ENCODE assay signal across 29 cellular contexts in the genomic region with DNA sequence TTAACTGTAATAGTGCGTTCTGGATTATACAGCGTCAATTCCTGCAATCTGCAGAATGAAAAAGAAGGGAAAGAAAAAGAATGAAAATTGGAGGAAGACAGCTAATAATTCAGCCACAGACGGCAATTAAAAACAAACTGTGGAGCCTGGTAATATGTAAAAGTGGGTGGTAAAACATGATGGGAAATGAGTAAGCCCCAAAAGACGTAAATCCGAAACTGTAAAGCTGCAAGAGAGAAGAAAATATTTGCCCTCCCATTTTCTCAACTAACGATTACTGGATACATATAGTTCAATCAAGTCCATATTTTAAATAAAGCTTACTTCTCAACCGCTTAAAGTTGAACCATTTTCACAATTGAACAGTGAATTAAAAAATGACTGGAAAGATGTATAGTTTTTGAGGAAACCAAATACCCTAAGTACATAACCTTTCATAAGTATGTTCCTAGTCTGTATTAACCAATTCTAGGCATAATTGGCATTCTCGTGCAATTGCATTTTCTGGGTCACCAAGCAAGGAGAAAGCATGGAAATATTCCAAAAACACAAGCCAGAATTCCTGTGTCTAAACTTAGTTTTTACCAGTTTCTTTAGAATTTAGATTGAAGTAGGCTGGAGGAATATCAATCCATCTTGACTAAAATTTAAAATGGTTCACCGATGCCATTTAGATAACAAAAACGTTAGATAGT. TPM values are rescaled to one million over a fixed set of nuclear protein-coding genes. Genes with fewer than 3 reads are reported as not detected.
DNase-seq lines count a peak whose midpoint lies in the region; ATAC-seq and TF ChIP-seq lines count a peak whose summit lies in the region.
"Had no signal": no experiment of that assay in that cellular context is flagged by ENCODE, and none has a peak within 500 bp of the region (broad histone marks: within the 10 kb centered on the region; RNA-seq: fewer than 3 reads in every experiment).

No MANE protein-coding gene starts in this region.

- in situ Hi-C loops in astrocyte of the cerebellum (cut with HindIII; ENCODE audit: low sequenced_read_pairs) = no loop called here

- H3K36me3 Mint-ChIP-seq in nephron progenitor cell (ENCODE audit: low read depth) (peaks cover 88% of the 10 kb centered on the region), progenitor cell of endocrine pancreas (ENCODE audit: insufficient read depth) (peaks cover 39% of the 10 kb centered on the region)
- peaks cover 0 to 4% (median 0%) of the 10 kb centered on the region in 3 donors for H3K36me3 Mint-ChIP-seq in CD8-positive, alpha-beta memory T cell

- H3K9me3 Mint-ChIP-seq in nephron progenitor cell (no peaks in the 10 kb centered on the region), progenitor cell of endocrine pancreas (ENCODE audit: low read depth) (no peaks in the 10 kb centered on the region)
- H3K9me3 Mint-ChIP-seq in CD8-positive, alpha-beta memory T cell = peaks cover 0 to 3% (median 0%) of the 10 kb centered on the region in 5 donors

- no peaks in the 10 kb centered on the region for H3K9me3 ChIP-seq in BLaER1
- no peaks in the 10 kb centered on the region for H3K9me3 ChIP-seq in CD8-positive, alpha-beta memory T cell (ENCODE audit: low read length)
- H3K9me3 ChIP-seq: A549, adrenal gland, BE2C, esophagus muscularis mucosa, gastroesophageal sphincter, upper lobe of left lung had no signal

- no peaks in the 10 kb centered on the region for H3K36me3 ChIP-seq in BLaER1
- H3K36me3 ChIP-seq in CD8-positive, alpha-beta memory T cell (ENCODE audit: insufficient read depth, low read length) = no peaks in the 10 kb centered on the region
- H3K36me3 ChIP-seq: adrenal gland, esophagus muscularis mucosa, gastroesophageal sphincter, upper lobe of left lung had no signal

- H3K4me3 Mint-ChIP-seq in nephron progenitor cell (no peak overlapping the region), progenitor cell of endocrine pancreas (ENCODE audit: low read depth) (no peak overlapping the region)
- H3K4me3 Mint-ChIP-seq in CD8-positive, alpha-beta memory T cell = no peak overlapping the region

- CTCF ChIA-PET in CD8-positive, alpha-beta memory T cell (lab: Charles Lee) = interaction anchor here (0.6 to 1.4 kb wide), 2 partner anchors 45 to 205 kb away, joined by 3 to 4 read pairs; partner anchors contain the start of gene MALSU1

- peaks cover 66% of the 10 kb centered on the region for H3K4me1 ChIP-seq in BLaER1
- peaks cover 8% of the 10 kb centered on the region for H3K4me1 ChIP-seq in CD8-positive, alpha-beta memory T cell (ENCODE audit: insufficient read depth, low read length)
- H3K4me1 ChIP-seq: adrenal gland, esophagus muscularis mucosa, gastroesophageal sphincter had no signal

- H3K4me3 ChIP-seq in BLaER1 = no peak overlapping the region
- no peak overlapping the region for H3K4me3 ChIP-seq in astrocyte of the cerebellum (ENCODE audit: low read depth, low read length)
- H3K4me3 ChIP-seq in CD8-positive, alpha-beta memory T cell (ENCODE audit: low read length) = no peak overlapping the region
- H3K4me3 ChIP-seq: A549, adrenal gland, cardiac muscle cell, coronary artery, esophagus muscularis mucosa, gastroesophageal sphincter, upper lobe of left lung had no signal

- H4K20me1 ChIP-seq in BLaER1 = no peaks in the 10 kb centered on the region

- no peak for TF ChIP-seq CTCF in astrocyte of the cerebellum (IDR thresholded peaks at IDR 0.05; ENCODE audit: low read depth, low read length, missing control alignments)
- no peak for TF ChIP-seq CTCF in nephron progenitor cell (IDR thresholded peaks at IDR 0.05)
- no peak for TF ChIP-seq CTCF in progenitor cell of endocrine pancreas (IDR thresholded peaks at IDR 0.05; ENCODE audit: unreplicated experiment)

- 0 out of 2 replicates have a peak overlapping the region, but pooled peaks have one; percentile 65 for H3K4me2 ChIP-seq in BLaER1
- H3K4me2 ChIP-seq: A549, KMS-11 had no signal

- DNase-seq in M059J (ENCODE audit: low read depth) (peak; percentile 74), astrocyte of the cerebellum (ENCODE audit: low read depth) (peak; percentile 72), nephron progenitor cell (no peak), progenitor cell of endocrine pancreas (ENCODE audit: low spot score, unreplicated experiment) (no peak), NCI-H526 (lab: John Stamatoyannopoulos, UW) (no peak)
- no peak for DNase-seq in CD8-positive, alpha-beta memory T cell
- DNase-seq: activated CD4-positive, alpha-beta T cell treated with anti-CD3 and anti-CD28 coated beads, Interleukin-2, amount 50 U/mL, for 4 hours; activated naive CD4-positive, alpha-beta T cell treated with Interleukin-2 at 50 U/mL for 16 hours; adrenal gland; BE2C; hippocampal formation; left colon; MV-4-11; NCI-H1694; NCI-H524; occipital lobe; retina; small intestine; stimulated activated CD4-positive, alpha-beta T cell treated with anti-CD3 and anti-CD28 coated beads, Interleukin-2, amount 100 ng/mL, for 24 hours; T-helper 1 cell; upper lobe of left lung had no signal

- peak overlapping the region; percentile 75 for H3K27ac Mint-ChIP-seq in nephron progenitor cell
- no peak overlapping the region for H3K27ac Mint-ChIP-seq in progenitor cell of endocrine pancreas
- H3K27ac Mint-ChIP-seq in CD8-positive, alpha-beta memory T cell = no peak overlapping the region

- H3K27me3 Mint-ChIP-seq in nephron progenitor cell (ENCODE audit: low read depth, poor library complexity) = no peaks in the 10 kb centered on the region
- no peaks in the 10 kb centered on the region for H3K27me3 Mint-ChIP-seq in progenitor cell of endocrine pancreas
- peaks cover 0 to 1% of the 10 kb centered on the region in 2 donors for H3K27me3 Mint-ChIP-seq in CD8-positive, alpha-beta memory T cell

- H3K9ac ChIP-seq in BLaER1 = no peak overlapping the region
- H3K9ac ChIP-seq: KMS-11 had no signal

- H3K27me3 ChIP-seq in BLaER1 = no peaks in the 10 kb centered on the region
- no peaks in the 10 kb centered on the region for H3K27me3 ChIP-seq in CD8-positive, alpha-beta memory T cell (ENCODE audit: insufficient read depth, low read length, poor library complexity, severe bottlenecking)
- H3K27me3 ChIP-seq: adrenal gland, BE2C, cardiac muscle cell, esophagus muscularis mucosa, gastroesophageal sphincter, upper lobe of left lung had no signal

- no peak overlapping the region for H3K27ac ChIP-seq in BLaER1
- no peak overlapping the region for H3K27ac ChIP-seq in CD8-positive, alpha-beta memory T cell (ENCODE audit: low read depth, low read length)
- H3K27ac ChIP-seq: A549, adrenal gland, cardiac muscle cell, coronary artery, esophagus muscularis mucosa, gastroesophageal sphincter, KMS-11, upper lobe of left lung had no signal

- POLR2A ChIA-PET in CD8-positive, alpha-beta memory T cell (lab: Charles Lee) = no interaction called here

- no peak for ATAC-seq in GM18498 (IDR thresholded peaks at IDR 0.05; ENCODE audit: unreplicated experiment)
- ATAC-seq: A549, gastroesophageal sphincter, left colon had no signal

- no peaks in the 10 kb centered on the region for H3K4me1 Mint-ChIP-seq in nephron progenitor cell
- H3K4me1 Mint-ChIP-seq in progenitor cell of endocrine pancreas (ENCODE audit: low read depth) = peaks cover 1% of the 10 kb centered on the region
- H3K4me1 Mint-ChIP-seq in CD8-positive, alpha-beta memory T cell = peaks cover 14 to 20% (median 15%) of the 10 kb centered on the region in 3 donors

RNA-seq across cellular contexts. Expression of gene MALSU1, which starts 44.8 kb away (rescaled TPM):
- 93.4 and 148 TPM in 2 replicates for total RNA-seq in M059J (2014; rRNA removed; shearing (Covaris generic))
- total RNA-seq in progenitor cell of endocrine pancreas = 47.2 and 50.4 TPM in 2 replicates
- 10 to 100 TPM; 86.3 to 87.8 TPM for total RNA-seq in CD8-positive, alpha-beta memory T cell
- 63.0 TPM for polyA plus RNA-seq in CD8-positive, alpha-beta memory T cell

Comparison
In these comparisons a context has a peak if more than half of its experiments do, and no peak if none do; other contexts are left out.
1. DNase-seq: peak in M059J (single experiment) and astrocyte of the cerebellum (single experiment); none in nephron progenitor cell (single experiment), progenitor cell of endocrine pancreas (single experiment), NCI-H526 (0 of 2) and CD8-positive, alpha-beta memory T cell (0 of 5).